11 cellular contexts compared by ENCODE assay signal in genomic region chr5:96919754-96920197, GRCh38. TPM values are rescaled to one million over a fixed set of nuclear protein-coding genes. Genes with fewer than 3 reads are reported as not detected.
DNase-seq lines count a peak whose midpoint lies in the region; ATAC-seq and FAIRE-seq lines count a peak whose summit lies in the region.
"Had no signal": no experiment of that assay in that cellular context is flagged by ENCODE, and none has a peak within 500 bp of the region (broad histone marks: within the 10 kb centered on the region; RNA-seq: fewer than 3 reads in every experiment).

No MANE protein-coding gene starts in this region.

- H3K27me3 ChIP-seq in BLaER1 treated with 17β-estradiol and CSF1 and Interleukin-3, amounts not matched to agents 10 nM and 100 nM = no peaks in the 10 kb centered on the region
- H3K27me3 ChIP-seq in H7 (ENCODE audit: control insufficient read depth, insufficient read depth, low read length) = no peaks in the 10 kb centered on the region
- H3K27me3 ChIP-seq: cardiac muscle cell, gastroesophageal sphincter had no signal

- peaks cover 26 to 37% (median 33%) of the 10 kb centered on the region in 10 experiments for H3K4me1 ChIP-seq in BLaER1 treated with 17β-estradiol and CSF1 and Interleukin-3, amounts not matched to agents 10 nM and 100 nM

- DNase-seq in H7 = no peak
- no peak for DNase-seq in D341Med (ENCODE audit: low spot score)
- DNase-seq in GM19238 (ENCODE audit: insufficient read length, low spot score) = no peak
- no peak for DNase-seq in HTR-8/SVneo (ENCODE audit: insufficient read length, low spot score)
- DNase-seq: activated CD4-positive, alpha-beta T cell treated with anti-CD3 and anti-CD28 coated beads for 1 hour had no signal

- peaks cover 0 to 55% (median 46%) of the 10 kb centered on the region in 11 experiments; a peak in 19 of 22 replicates for H3K36me3 ChIP-seq in BLaER1 treated with 17β-estradiol and CSF1 and Interleukin-3, amounts not matched to agents 10 nM and 100 nM
- H3K36me3 ChIP-seq in H7 (replicated peaks; ENCODE audit: control insufficient read depth, insufficient read depth, low read length) = no peaks in the 10 kb centered on the region
- H3K36me3 ChIP-seq: cardiac muscle cell had no signal

- peak overlapping the region in 9 of 11 experiments; percentile 70 to 87 (median 81); a peak in 16 of 22 replicates for H3K27ac ChIP-seq in BLaER1 treated with 17β-estradiol and CSF1 and Interleukin-3, amounts not matched to agents 10 nM and 100 nM
- H3K27ac ChIP-seq: cardiac muscle cell, gastroesophageal sphincter had no signal

- H3K9me3 ChIP-seq in BLaER1 treated with 17β-estradiol and CSF1 and Interleukin-3, amounts not matched to agents 10 nM and 100 nM (replicated peaks in 1 of 11) = peaks cover 0 to 12% (median 0%) of the 10 kb centered on the region in 11 experiments; a peak in 3 of 22 replicates
- H3K9me3 ChIP-seq: gastroesophageal sphincter had no signal

- no peak overlapping the region for H3K9ac ChIP-seq in BLaER1 treated with 17β-estradiol and CSF1 and Interleukin-3, amounts not matched to agents 10 nM and 100 nM

- H4K20me1 ChIP-seq in BLaER1 treated with 17β-estradiol and CSF1 and Interleukin-3, amounts not matched to agents 10 nM and 100 nM = no peaks in the 10 kb centered on the region

- H3K4me3 ChIP-seq in BLaER1 treated with 17β-estradiol and CSF1 and Interleukin-3, amounts not matched to agents 10 nM and 100 nM = no peak overlapping the region
- H3K4me3 ChIP-seq in H7 (ENCODE audit: insufficient read depth, low read depth, low read length) = no peak overlapping the region
- H3K4me3 ChIP-seq: cardiac muscle cell, gastroesophageal sphincter had no signal

- no peak for FAIRE-seq in HTR-8/SVneo (lab: Jason Lieb, UNC)

- H3K4me2 ChIP-seq in BLaER1 treated with 17β-estradiol and CSF1 and Interleukin-3, amounts not matched to agents 10 nM and 100 nM = peak overlapping the region; percentile 43 to 80 (median 70); a peak in 20 of 22 replicates

- ATAC-seq in GM18868 (IDR thresholded peaks at IDR 0.05; ENCODE audit: unreplicated experiment) = peak; percentile 79
- peak; percentile 47 for ATAC-seq in HG02623 (IDR thresholded peaks at IDR 0.05; ENCODE audit: unreplicated experiment)
- peak; percentile 67 for ATAC-seq in HG03558 (IDR thresholded peaks at IDR 0.05; ENCODE audit: extremely low read depth, unreplicated experiment)
- ATAC-seq: gastroesophageal sphincter had no signal

RNA-seq across cellular contexts. Expression of gene LNPEP, which starts 16.1 kb away (rescaled TPM):
- total RNA-seq in H7 (2014; rRNA removed; shearing (Covaris generic)) = 2.8 and 3.7 TPM in 2 replicates

RNA-seq across cellular contexts. Expression of gene ERAP2, which starts 43.5 kb away (rescaled TPM):
- 0.67 TPM in 1 of 2 replicates, not detected in the other for total RNA-seq in H7 (2014; rRNA removed; shearing (Covaris generic))
- total RNA-seq: cardiac muscle cell had no signal
